19 cellular contexts compared by ENCODE assay signal in the genomic region with DNA sequence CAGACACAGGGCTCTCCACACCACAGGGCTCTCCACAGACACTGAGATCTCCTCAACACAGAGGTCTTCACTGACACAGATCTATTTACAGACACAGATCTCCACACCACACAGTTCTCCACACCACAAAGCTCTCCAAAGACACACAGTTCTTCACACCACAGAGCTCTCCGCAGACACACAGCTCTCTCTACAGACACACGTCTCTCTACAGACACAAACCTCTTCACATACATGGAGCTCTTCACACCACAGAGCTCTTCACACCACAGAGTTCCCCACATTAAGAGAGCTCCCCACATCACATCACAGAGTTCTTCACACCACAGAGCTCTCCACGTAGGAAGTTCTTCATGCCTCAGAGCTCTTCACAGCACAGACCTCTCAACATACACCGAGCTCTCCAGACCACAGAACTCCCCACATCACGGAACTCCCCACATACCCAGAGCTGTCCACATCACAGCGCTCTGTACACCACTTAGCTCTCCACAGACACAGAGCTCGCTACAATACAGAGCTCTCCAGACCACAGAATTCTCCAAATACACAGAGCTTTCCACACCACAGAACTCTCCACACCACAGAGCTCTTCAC. TPM values are rescaled to one million over a fixed set of nuclear protein-coding genes. Genes with fewer than 3 reads are reported as not detected.
A peak's percentile ranks its signal among the peaks of the same experiment; 100 is the strongest.
DNase-seq lines count a peak whose midpoint lies in the region; ATAC-seq and TF ChIP-seq lines count a peak whose summit lies in the region.
"Had no signal": no experiment of that assay in that cellular context is flagged by ENCODE, and none has a peak within 500 bp of the region (broad histone marks: within the 10 kb centered on the region; RNA-seq: fewer than 3 reads in every experiment).

No MANE protein-coding gene starts in this region.

- H3K4me1 ChIP-seq in CD8-positive, alpha-beta memory T cell (ENCODE audit: insufficient read depth, low read length): peaks cover 59% of the 10 kb centered on the region

- ATAC-seq in GM18505 (IDR thresholded peaks at IDR 0.05; ENCODE audit: unreplicated experiment) (peak; percentile 37), naive B cell (ENCODE audit: low read depth in 2 of 2) (peak; percentile 36 to 58), GM18502 (IDR thresholded peaks at IDR 0.05; ENCODE audit: poor library complexity, unreplicated experiment) (no peak)
- no peak for ATAC-seq in activated CD4-positive, CD25-positive, alpha-beta regulatory T cell treated with anti-CD3 and anti-CD28 coated beads, Interleukin-2, amount 50 U/mL, for 24 hours
- ATAC-seq: left lobe of liver had no signal

- H3K4me3 Mint-ChIP-seq in CD8-positive, alpha-beta memory T cell: peak overlapping the region in 3 of 7 donors; percentile 0 to 6 (median 1)
- no peak overlapping the region for H3K4me3 Mint-ChIP-seq in naive B cell

- H3K36me3 Mint-ChIP-seq in CD8-positive, alpha-beta memory T cell: no peaks in the 10 kb centered on the region
- H3K36me3 Mint-ChIP-seq in naive B cell: no peaks in the 10 kb centered on the region

- H3K27me3 ChIP-seq in CD8-positive, alpha-beta memory T cell (ENCODE audit: insufficient read depth, low read length, poor library complexity, severe bottlenecking): no peaks in the 10 kb centered on the region

- no peak overlapping the region for H3K27ac ChIP-seq in CD8-positive, alpha-beta memory T cell (ENCODE audit: low read depth, low read length)
- H3K27ac ChIP-seq: esophagus squamous epithelium, GM23248, HL-60 had no signal

- H3K36me3 ChIP-seq in CD8-positive, alpha-beta memory T cell (ENCODE audit: insufficient read depth, low read length): no peaks in the 10 kb centered on the region
- H3K36me3 ChIP-seq: esophagus squamous epithelium had no signal

- H3K27me3 Mint-ChIP-seq in CD8-positive, alpha-beta memory T cell: peaks cover 6 to 11% of the 10 kb centered on the region in 2 donors
- peaks cover 42 to 69% (median 45%) of the 10 kb centered on the region in 3 donors for H3K27me3 Mint-ChIP-seq in naive B cell

- POLR2A ChIA-PET in CD8-positive, alpha-beta memory T cell (lab: Charles Lee): no interaction called here

- peaks cover 53 to 66% (median 57%) of the 10 kb centered on the region in 3 donors for H3K4me1 Mint-ChIP-seq in CD8-positive, alpha-beta memory T cell
- peaks cover 12 to 30% (median 20%) of the 10 kb centered on the region in 3 donors for H3K4me1 Mint-ChIP-seq in naive B cell

- CTCF ChIA-PET in CD8-positive, alpha-beta memory T cell (lab: Charles Lee): interaction anchor here (1.8 to 6.9 kb wide), 3 partner anchors 16 to 712 kb away, joined by 4 to 60 read pairs (median 8); no protein-coding TSS in a partner anchor

- H3K27ac Mint-ChIP-seq in CD8-positive, alpha-beta memory T cell: peak overlapping the region in 6 of 8 donors; percentile 2 to 62 (median 18)
- H3K27ac Mint-ChIP-seq in naive B cell: peak overlapping the region in 1 of 6 donors; percentile 3

- peaks cover 0 to 9% (median 5%) of the 10 kb centered on the region in 5 donors for H3K9me3 Mint-ChIP-seq in CD8-positive, alpha-beta memory T cell
- no peaks in the 10 kb centered on the region for H3K9me3 Mint-ChIP-seq in naive B cell

- peaks cover 4% of the 10 kb centered on the region for H3K9me3 ChIP-seq in CD8-positive, alpha-beta memory T cell (ENCODE audit: low read length)
- H3K9me3 ChIP-seq: esophagus squamous epithelium had no signal

- no peak for TF ChIP-seq POLR2A in GM18505 (IDR thresholded peaks at IDR 0.05; ENCODE audit: borderline replicate concordance, extremely low read depth, insufficient read depth, insufficient read length)

- peak in 1 of 5 donors; percentile 24 for DNase-seq in CD8-positive, alpha-beta memory T cell
- DNase-seq in SW480 (ENCODE audit: low spot score) (peak; percentile 22), naive B cell (no peak), NCI-H1930 (lab: John Stamatoyannopoulos, UW) (no peak)
- DNase-seq: activated CD4-positive, alpha-beta T cell treated with anti-CD3 and anti-CD28 coated beads, Interleukin-2, amount 50 U/mL, for 4 hours; effector CD4-positive, alpha-beta T cell; esophagus squamous epithelium; GF-D8; GM23248; IMR-90; MM.1S; NCI-H187 treated with DMSO at 0.1 percent for 48 hours; NK-92 treated with Interleukin-12 subunit alpha and Interleukin-12 subunit beta, amount 100 ng/mL, for 24 hours; stimulated activated CD4-positive, alpha-beta T cell treated with anti-CD3 and anti-CD28 coated beads, Interleukin-2, amount 100 ng/mL, for 48 hours had no signal

- no peak overlapping the region for H3K4me3 ChIP-seq in CD8-positive, alpha-beta memory T cell (ENCODE audit: low read length)
- H3K4me3 ChIP-seq: esophagus squamous epithelium, GM23248 had no signal

RNA-seq across cellular contexts. Expression of a gene that starts 53.9 kb away (rescaled TPM):
- total RNA-seq in CD8-positive, alpha-beta memory T cell: 10 to 100 TPM; 26.2 to 27.9 TPM
- 12.1 TPM for polyA plus RNA-seq in CD8-positive, alpha-beta memory T cell
- polyA plus RNA-seq in naive B cell (ENCODE audit: low read depth in 6 of 6): 10 to 100 TPM in 4 of 6 donors, 1 to 10 TPM in 2; 8.2 to 19.4 (median 12.9) TPM

RNA-seq across cellular contexts. Expression of a gene that starts 54.0 kb away (rescaled TPM):
- 1 to 10 TPM; 1.4 to 1.9 TPM for total RNA-seq in CD8-positive, alpha-beta memory T cell
- polyA plus RNA-seq in CD8-positive, alpha-beta memory T cell: 0.67 TPM
- under 1 TPM in 5 of 6 donors, not detected in 1; 0.56 to 0.98 (median 0.57) TPM for polyA plus RNA-seq in naive B cell (ENCODE audit: low read depth in 6 of 6)

Comparison
In these comparisons a context has a peak if more than half of its experiments do, and no peak if none do; other contexts are left out.
1. ATAC-seq: peak in GM18505 (single experiment) and naive B cell (2 of 2); none in GM18502 (single experiment) and activated CD4-positive, CD25-positive, alpha-beta regulatory T cell treated with anti-CD3 and anti-CD28 coated beads, Interleukin-2, amount 50 U/mL, for 24 hours (0 of 2).